Comparison of ENCODE assay signal across 8 cellular contexts in the genomic region with DNA sequence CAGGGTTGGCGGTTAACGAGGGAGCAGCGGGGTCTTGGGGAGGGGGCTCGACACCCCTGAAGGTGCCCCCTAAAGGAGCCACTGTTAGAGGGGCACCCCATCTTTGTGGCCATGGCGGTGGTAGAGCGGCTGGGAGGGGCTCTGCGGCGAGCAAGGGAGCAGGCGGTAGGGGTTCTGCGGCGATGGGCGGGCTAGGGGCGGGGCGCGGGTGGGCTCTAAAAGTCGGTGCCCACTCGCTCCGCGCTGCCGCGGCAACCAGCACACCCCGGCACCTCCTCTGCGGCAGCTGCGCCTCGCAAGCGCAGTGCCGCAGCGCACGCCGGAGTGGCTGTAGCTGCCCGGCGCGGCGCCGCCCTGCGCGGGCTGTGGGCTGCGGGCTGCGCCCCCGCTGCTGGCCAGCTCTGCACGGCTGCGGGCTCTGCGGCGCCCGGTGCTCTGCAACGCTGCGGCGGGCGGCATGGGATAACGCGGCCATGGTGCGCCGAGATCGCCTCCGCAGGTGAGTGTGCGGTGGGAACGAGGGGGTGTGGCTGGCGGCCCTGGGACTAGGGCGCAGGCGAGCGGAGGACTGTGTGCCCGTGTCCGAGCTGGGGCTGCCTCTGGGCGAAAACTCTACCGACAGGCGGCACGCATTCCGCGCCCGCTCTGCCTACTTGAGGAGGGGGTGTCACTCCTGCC. TPM values are rescaled to one million over a fixed set of nuclear protein-coding genes. Genes with fewer than 3 reads are reported as not detected.
DNase-seq lines count a peak whose midpoint lies in the region; ATAC-seq, FAIRE-seq and TF ChIP-seq lines count a peak whose summit lies in the region.

A gene with protein sequence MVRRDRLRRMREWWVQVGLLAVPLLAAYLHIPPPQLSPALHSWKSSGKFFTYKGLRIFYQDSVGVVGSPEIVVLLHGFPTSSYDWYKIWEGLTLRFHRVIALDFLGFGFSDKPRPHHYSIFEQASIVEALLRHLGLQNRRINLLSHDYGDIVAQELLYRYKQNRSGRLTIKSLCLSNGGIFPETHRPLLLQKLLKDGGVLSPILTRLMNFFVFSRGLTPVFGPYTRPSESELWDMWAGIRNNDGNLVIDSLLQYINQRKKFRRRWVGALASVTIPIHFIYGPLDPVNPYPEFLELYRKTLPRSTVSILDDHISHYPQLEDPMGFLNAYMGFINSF (plus strand): TSS at position 245 of the 678 bp plus-strand sequence. CDS start 229 bp downstream, at position 474.

- no peaks in the 10 kb centered on the region for H3K36me3 ChIP-seq in pancreas

- peak within 1 kb of the TSS in 2 of 4 donors; percentile 15 to 37 for H3K27ac ChIP-seq in pancreas

- H3K4me1 ChIP-seq in pancreas: peaks cover 4 to 41% (median 12%) of the 10 kb centered on the region in 3 donors

- peaks cover under 1% of the 10 kb centered on the region for H3K36me3 Mint-ChIP-seq in activated naive CD4-positive, alpha-beta T cell treated with anti-CD3 and anti-CD28 coated beads for 36 hours (ENCODE audit: low read depth)
- H3K36me3 Mint-ChIP-seq in activated T-cell treated with anti-CD3 and anti-CD28 coated beads, Interleukin-2, amount 50 U/mL, for 4 hours (ENCODE audit: insufficient read depth): no peaks in the 10 kb centered on the region

- WGBS in pancreas, 2 donors: 60 to 64% methylated on average over 66 to 70 of the region's 70 CpGs

- FAIRE-seq in pancreas (lab: Jason Lieb, UNC): no peak

- peaks cover 12% of the 10 kb centered on the region for H3K4me1 Mint-ChIP-seq in activated naive CD4-positive, alpha-beta T cell treated with anti-CD3 and anti-CD28 coated beads for 36 hours (ENCODE audit: low read depth)
- peaks cover 19% of the 10 kb centered on the region for H3K4me1 Mint-ChIP-seq in activated T-cell treated with anti-CD3 and anti-CD28 coated beads, Interleukin-2, amount 50 U/mL, for 4 hours (ENCODE audit: low read depth)

- H3K27ac Mint-ChIP-seq in activated naive CD4-positive, alpha-beta T cell treated with anti-CD3 and anti-CD28 coated beads for 36 hours: no peak within 1 kb of the TSS

- peak within 1 kb of the TSS; percentile 10 to 48 (median 29) for H3K4me3 ChIP-seq in pancreas

- TF ChIP-seq CTCF in pancreas (IDR thresholded peaks at IDR 0.05): no peak

- CTCF ChIA-PET in activated naive CD4-positive, alpha-beta T cell treated with anti-CD3 and anti-CD28 coated beads for 36 hours (lab: Charles Lee): interaction anchor here (0.7 to 1.1 kb wide), 2 partner anchors 174 to 250 kb away, joined by 3 read pairs; no protein-coding TSS in a partner anchor

- H3K27me3 Mint-ChIP-seq in activated naive CD4-positive, alpha-beta T cell treated with anti-CD3 and anti-CD28 coated beads for 36 hours (ENCODE audit: low read depth): peaks cover 32% of the 10 kb centered on the region
- peaks cover 51% of the 10 kb centered on the region for H3K27me3 Mint-ChIP-seq in activated T-cell treated with anti-CD3 and anti-CD28 coated beads, Interleukin-2, amount 50 U/mL, for 4 hours (ENCODE audit: low read depth)

- H3K9me3 ChIP-seq in pancreas: no peaks in the 10 kb centered on the region

- intact Hi-C loops in activated naive CD4-positive, alpha-beta T cell treated with anti-CD3 and anti-CD28 coated beads for 36 hours (cut with micrococcal nuclease): loop anchor here (10.0 kb wide), 1 partner anchor 203 kb away; no protein-coding TSS in a partner anchor
- intact Hi-C loops in pancreas (cut with DNase I): no loop called here

- peak; percentile 8 for DNase-seq in activated naive CD4-positive, alpha-beta T cell treated with anti-CD3 and anti-CD28 coated beads for 36 hours
- no peak for DNase-seq in activated naive CD4-positive, alpha-beta T cell (lab: John Stamatoyannopoulos, UW)
- DNase-seq in activated T-cell treated with anti-CD3 and anti-CD28 coated beads, Interleukin-2, amount 50 U/mL, for 4 hours: no peak
- DNase-seq in germinal center (ENCODE audit: low spot score): peak; percentile 19
- peak; percentile 30 to 79 (median 39) for DNase-seq in pancreas
- no peak for DNase-seq in iPS-NIHi11 (ENCODE audit: low spot score)
- no peak for DNase-seq in stimulated activated CD4-positive, alpha-beta T cell treated with anti-CD3 and anti-CD28 coated beads, Interleukin-4, amount 100 ng/mL, for 24 hours

- peak; percentile 49 to 65 for ATAC-seq in activated T-cell treated with anti-CD3 and anti-CD28 coated beads, Interleukin-2, amount 50 U/mL, for 4 hours
- ATAC-seq in pancreas: peak; percentile 33 to 62 (median 38)
- ATAC-seq in GM21360 (IDR thresholded peaks at IDR 0.05; ENCODE audit: unreplicated experiment): no peak

- H3K4me3 Mint-ChIP-seq in activated naive CD4-positive, alpha-beta T cell treated with anti-CD3 and anti-CD28 coated beads for 36 hours: peak within 1 kb of the TSS; percentile 64
- peak within 1 kb of the TSS; percentile 48 for H3K4me3 Mint-ChIP-seq in activated T-cell treated with anti-CD3 and anti-CD28 coated beads, Interleukin-2, amount 50 U/mL, for 4 hours

- H3K27me3 ChIP-seq in pancreas: no peaks in the 10 kb centered on the region

- no peaks in the 10 kb centered on the region for H3K9me3 Mint-ChIP-seq in activated naive CD4-positive, alpha-beta T cell treated with anti-CD3 and anti-CD28 coated beads for 36 hours
- H3K9me3 Mint-ChIP-seq in activated T-cell treated with anti-CD3 and anti-CD28 coated beads, Interleukin-2, amount 50 U/mL, for 4 hours: no peaks in the 10 kb centered on the region

RNA-seq across cellular contexts. Expression of the gene that starts here (rescaled TPM):
- 1 to 10 TPM; 1.4 to 1.6 TPM for total RNA-seq in activated naive CD4-positive, alpha-beta T cell treated with anti-CD3 and anti-CD28 coated beads for 36 hours
- 1 to 10 TPM; 3.5 to 5.9 (median 5.2) TPM for total RNA-seq in activated T-cell treated with anti-CD3 and anti-CD28 coated beads, Interleukin-2, amount 50 U/mL, for 4 hours
- total RNA-seq in pancreas: 10 to 100 TPM; 23.5 to 56.4 (median 33.0) TPM
- polyA plus RNA-seq in pancreas: 10 to 100 TPM; 17.0 to 21.2 TPM

Comparison
In these comparisons a context has a peak if more than half of its experiments do, and no peak if none do; other contexts are left out.
1. DNase-seq: peak in activated naive CD4-positive, alpha-beta T cell treated with anti-CD3 and anti-CD28 coated beads for 36 hours (single experiment), germinal center (single experiment) and pancreas (6 of 6); none in activated naive CD4-positive, alpha-beta T cell (0 of 4), activated T-cell treated with anti-CD3 and anti-CD28 coated beads, Interleukin-2, amount 50 U/mL, for 4 hours (single experiment), iPS-NIHi11 (single experiment) and stimulated activated CD4-positive, alpha-beta T cell treated with anti-CD3 and anti-CD28 coated beads, Interleukin-4, amount 100 ng/mL, for 24 hours (single experiment).